In the genomic region with DNA sequence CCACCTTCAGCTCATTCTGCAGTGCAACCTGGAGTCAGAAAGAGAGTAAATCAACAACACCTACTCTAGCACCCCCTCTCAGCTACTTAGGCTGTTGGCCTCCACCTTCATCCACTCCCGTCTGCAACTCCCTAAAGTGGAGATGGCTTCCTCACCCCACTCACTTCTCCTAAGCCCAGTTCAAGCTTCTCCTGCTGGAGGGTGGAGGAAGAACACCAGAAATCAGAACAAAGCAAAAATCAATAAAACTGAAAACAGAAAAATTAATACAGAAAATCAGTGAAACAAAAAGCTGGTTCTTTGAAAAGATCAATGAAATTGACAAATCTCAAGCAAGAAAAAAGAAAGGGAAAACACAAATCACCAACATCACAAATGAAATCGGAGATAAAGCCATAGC, we compare ENCODE assay signal across 17 cellular contexts.
DNase-seq lines count a peak whose midpoint lies in the region; ATAC-seq and TF ChIP-seq lines count a peak whose summit lies in the region.
"Had no signal": no experiment of that assay in that cellular context is flagged by ENCODE, and none has a peak within 500 bp of the region (broad histone marks: within the 10 kb centered on the region; RNA-seq: fewer than 3 reads in every experiment).

No MANE protein-coding gene starts in this region.

- TF ChIP-seq POLR2A in IMR-90 (IDR thresholded peaks at IDR 0.05; ENCODE audit: low read depth, low read length) = no peak

- H3K4me3 Mint-ChIP-seq in chondrocyte (ENCODE audit: unreplicated experiment) (no peak overlapping the region), glutamatergic neuron (ENCODE audit: unreplicated experiment) (no peak overlapping the region)
- H3K4me3 Mint-ChIP-seq: IgD-negative memory B cell had no signal

- intact Hi-C loops in IMR-90 (cut with micrococcal nuclease) (no loop called here), posterior cingulate gyrus (cut with DNase I) (no loop called here)

- no peak overlapping the region for H4K8ac ChIP-seq in IMR-90 (ENCODE audit: low read depth in 2 of 2, low read length in 2 of 2)

- ATAC-seq in IMR-90 (ENCODE audit: low read depth) (no peak), GM19467 (IDR thresholded peaks at IDR 0.05; ENCODE audit: unreplicated experiment) (no peak), esophagus mucosa (no peak)
- ATAC-seq: GM12878 had no signal

- H2BK120ac ChIP-seq in IMR-90 (ENCODE audit: low read depth, low read length) = no peak overlapping the region

- DNase-seq in AG10803 (ENCODE audit: low read depth) (no peak), IMR-90 (no peak), chondrocyte (ENCODE audit: low spot score) (no peak), glutamatergic neuron (no peak), cerebellar nuclear complex (lab: John Stamatoyannopoulos, UW) (no peak), posterior cingulate gyrus (no peak)
- DNase-seq: AML-193; CD4-positive, CD25-positive, alpha-beta regulatory T cell; NCI-H1436; NCI-H2029 treated with DMSO at 0.1 percent for 48 hours; NCI-H510A treated with DMSO at 0.1 percent for 48 hours; SJCRH30 had no signal

- H3K27me3 Mint-ChIP-seq in chondrocyte (ENCODE audit: low read depth) (no peaks in the 10 kb centered on the region), glutamatergic neuron (ENCODE audit: unreplicated experiment) (no peaks in the 10 kb centered on the region)

- POLR2A ChIA-PET in IMR-90 (lab: Charles Lee; ENCODE audit: unreplicated experiment) = no interaction called here

- H3K4me1 Mint-ChIP-seq in chondrocyte (ENCODE audit: low read depth) (peaks cover 11% of the 10 kb centered on the region), glutamatergic neuron (ENCODE audit: low read depth, unreplicated experiment) (no peaks in the 10 kb centered on the region)

- H3K9me1 ChIP-seq in IMR-90 (ENCODE audit: insufficient read depth, low read length) = no peaks in the 10 kb centered on the region

- H3K9ac ChIP-seq in IMR-90 (ENCODE audit: low read depth, low read length) = no peak overlapping the region

- dilution Hi-C loops in IMR-90 (cut with HindIII; ENCODE audit: low sequenced_read_pairs, unreplicated experiment) = no loop called here

- H3K4me2 ChIP-seq in IMR-90 (ENCODE audit: low read depth, low read length) = no peak overlapping the region

- peaks cover 5% of the 10 kb centered on the region for H3K9me3 ChIP-seq in IMR-90 (ENCODE audit: control insufficient read depth, insufficient read depth, low read length)
- H3K9me3 ChIP-seq: SJCRH30 had no signal

- H3K18ac ChIP-seq in IMR-90 (ENCODE audit: low read depth, low read length) = no peak overlapping the region

- H3K9me3 Mint-ChIP-seq in chondrocyte (ENCODE audit: low read depth) = peaks cover 14% of the 10 kb centered on the region
- peaks cover 1% of the 10 kb centered on the region for H3K9me3 Mint-ChIP-seq in glutamatergic neuron (ENCODE audit: unreplicated experiment)

- no peak overlapping the region for H2BK5ac ChIP-seq in IMR-90 (ENCODE audit: low read depth, low read length, poor library complexity, severe bottlenecking)

- H3K27ac ChIP-seq in IMR-90 (ENCODE audit: insufficient read depth, low read length) = no peak overlapping the region
- H3K27ac ChIP-seq: RWPE1, SJCRH30 had no signal

- no peak overlapping the region for H2BK15ac ChIP-seq in IMR-90 (ENCODE audit: low read depth, low read length)

- no CpG with 5 or more reads among the region's 2 CpGs for WGBS in IMR-90 (ENCODE audit: extremely low coverage in 2 of 2, insufficient read length in 1 of 2), 2 experiments

- no peak overlapping the region for H2AK9ac ChIP-seq in IMR-90 (replicated peaks; ENCODE audit: low read depth, low read length, poor library complexity)

- H3K4me3 ChIP-seq in AG10803 (ENCODE audit: low read length) (no peak overlapping the region), IMR-90 (ENCODE audit: insufficient read depth, low read depth, low read length) (no peak overlapping the region)
- H3K4me3 ChIP-seq: GM12878, SJCRH30 had no signal

- no peak overlapping the region for H2AFZ ChIP-seq in IMR-90 (replicated peaks; ENCODE audit: low read length, poor library complexity)

- H3K23ac ChIP-seq in IMR-90 (ENCODE audit: low read depth, low read length) = no peak overlapping the region

- H3K36me3 Mint-ChIP-seq in chondrocyte (ENCODE audit: low read depth) (peaks cover 4% of the 10 kb centered on the region), glutamatergic neuron (ENCODE audit: unreplicated experiment) (peaks cover 10% of the 10 kb centered on the region)
- H3K36me3 Mint-ChIP-seq: CD4-positive, CD25-positive, alpha-beta regulatory T cell had no signal

- no TSS peak for BruUV-seq in IMR-90 (replicated peaks; lab: Mats Ljungman, UMichigan)

- H3K4ac ChIP-seq in IMR-90 (ENCODE audit: low read depth, low read length) = no peak overlapping the region

- H3K27ac Mint-ChIP-seq in chondrocyte (ENCODE audit: unreplicated experiment) (no peak overlapping the region), glutamatergic neuron (ENCODE audit: unreplicated experiment) (no peak overlapping the region)
- H3K27ac Mint-ChIP-seq: CD4-positive, CD25-positive, alpha-beta regulatory T cell; IgD-negative memory B cell had no signal

- H3K4me1 ChIP-seq in IMR-90 (ENCODE audit: control insufficient read depth, insufficient read depth, low read length) = no peaks in the 10 kb centered on the region
- H3K4me1 ChIP-seq: SJCRH30 had no signal

- in situ Hi-C loops in IMR-90 (cut with MboI; ENCODE audit: low sequenced_read_pairs) = no loop called here

- TF ChIP-seq CTCF in AG10803 (conservative IDR thresholded peaks at IDR 0.05; ENCODE audit: low read length) (peak; percentile 14; the same call in 1 of the 2 replicates), IMR-90 (conservative IDR thresholded peaks at IDR 0.05; ENCODE audit: low read depth, low read length) (0 out of 2 replicates have a peak, but pooled peaks have one; percentile 3), chondrocyte (IDR thresholded peaks at IDR 0.05) (peak; percentile 19), glutamatergic neuron (IDR thresholded peaks at IDR 0.05; ENCODE audit: partially characterized antibody, unreplicated experiment) (peak; percentile 48)

- H3K56ac ChIP-seq in IMR-90 (ENCODE audit: extremely low read depth, insufficient read depth, low read length) = no peak overlapping the region

- no peak overlapping the region for H4K5ac ChIP-seq in IMR-90 (ENCODE audit: low read depth, low read length)

- H2BK20ac ChIP-seq in IMR-90 (ENCODE audit: low read depth, low read length) = no peak overlapping the region

- no peaks in the 10 kb centered on the region for H4K20me1 ChIP-seq in IMR-90 (ENCODE audit: insufficient read depth, low read length)

- TF ChIP-seq RAD21 in IMR-90 (IDR thresholded peaks at IDR 0.05; ENCODE audit: low read length) = no peak

- no peak overlapping the region for H3K14ac ChIP-seq in IMR-90 (replicated peaks; ENCODE audit: low read depth, low read length)

- no peak overlapping the region for H2AK5ac ChIP-seq in IMR-90 (ENCODE audit: low read depth, low read length)

- no peaks in the 10 kb centered on the region for H3K36me3 ChIP-seq in IMR-90 (ENCODE audit: control insufficient read depth, insufficient read depth, low read length)
- H3K36me3 ChIP-seq: SJCRH30 had no signal

- CTCF ChIA-PET in IMR-90 (lab: Yijun Ruan, JAX) = interaction anchor here (1.2 kb wide), 1 partner anchor 14 kb away, joined by 3 read pairs; no protein-coding TSS in a partner anchor

- peaks cover 23% of the 10 kb centered on the region for H3K27me3 ChIP-seq in IMR-90 (ENCODE audit: control insufficient read depth, insufficient read depth, low read length)
- H3K27me3 ChIP-seq: SJCRH30 had no signal

- H3K79me1 ChIP-seq in IMR-90 (ENCODE audit: low read depth in 1 of 2, low read length in 2 of 2) = no peaks in the 10 kb centered on the region

- no peak overlapping the region for H4K91ac ChIP-seq in IMR-90 (ENCODE audit: insufficient read depth, low read depth, low read length)

TF ChIP-seq in IMR-90, 13 proteins besides CTCF, POLR2A, EP300 and RAD21:
- TF ChIP-seq NFE2L2 (IDR thresholded peaks at IDR 0.05; ENCODE audit: low read depth, low read length) (no peak), MXI1 (IDR thresholded peaks at IDR 0.05; ENCODE audit: borderline replicate concordance, low read depth, low read length) (no peak), CHD1 (IDR thresholded peaks at IDR 0.05; ENCODE audit: low read depth, low read length) (no peak), MAZ (IDR thresholded peaks at IDR 0.05; ENCODE audit: borderline replicate concordance, low read depth, low read length) (no peak), MAFK (IDR thresholded peaks at IDR 0.05; ENCODE audit: low read depth, low read length) (no peak), SMC3 (IDR thresholded peaks at IDR 0.05; ENCODE audit: low read depth, low read length) (no peak), CEBPB (IDR thresholded peaks at IDR 0.05; ENCODE audit: low read depth, low read length) (no peak), RCOR1 (IDR thresholded peaks at IDR 0.05; ENCODE audit: insufficient replicate concordance, low read length) (no peak), BHLHE40 (IDR thresholded peaks at IDR 0.05; ENCODE audit: low read depth, low read length) (no peak), FOS (IDR thresholded peaks at IDR 0.05; ENCODE audit: low read depth, low read length) (no peak), RFX5 (IDR thresholded peaks at IDR 0.05; ENCODE audit: low read depth, low read length) (no peak)
- TF ChIP-seq, protein P1, sequence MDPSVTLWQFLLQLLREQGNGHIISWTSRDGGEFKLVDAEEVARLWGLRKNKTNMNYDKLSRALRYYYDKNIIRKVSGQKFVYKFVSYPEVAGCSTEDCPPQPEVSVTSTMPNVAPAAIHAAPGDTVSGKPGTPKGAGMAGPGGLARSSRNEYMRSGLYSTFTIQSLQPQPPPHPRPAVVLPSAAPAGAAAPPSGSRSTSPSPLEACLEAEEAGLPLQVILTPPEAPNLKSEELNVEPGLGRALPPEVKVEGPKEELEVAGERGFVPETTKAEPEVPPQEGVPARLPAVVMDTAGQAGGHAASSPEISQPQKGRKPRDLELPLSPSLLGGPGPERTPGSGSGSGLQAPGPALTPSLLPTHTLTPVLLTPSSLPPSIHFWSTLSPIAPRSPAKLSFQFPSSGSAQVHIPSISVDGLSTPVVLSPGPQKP (IDR thresholded peaks at IDR 0.05; ENCODE audit: borderline replicate concordance, low read depth, low read length) = no peak
- TF ChIP-seq, protein P2, sequence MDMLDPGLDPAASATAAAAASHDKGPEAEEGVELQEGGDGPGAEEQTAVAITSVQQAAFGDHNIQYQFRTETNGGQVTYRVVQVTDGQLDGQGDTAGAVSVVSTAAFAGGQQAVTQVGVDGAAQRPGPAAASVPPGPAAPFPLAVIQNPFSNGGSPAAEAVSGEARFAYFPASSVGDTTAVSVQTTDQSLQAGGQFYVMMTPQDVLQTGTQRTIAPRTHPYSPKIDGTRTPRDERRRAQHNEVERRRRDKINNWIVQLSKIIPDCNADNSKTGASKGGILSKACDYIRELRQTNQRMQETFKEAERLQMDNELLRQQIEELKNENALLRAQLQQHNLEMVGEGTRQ (IDR thresholded peaks at IDR 0.05; ENCODE audit: low read depth, low read length) = no peak
